Comparison of ENCODE assay signal across 1 cellular context in genomic region chr3:175457301-175457700, GRCh38.
TF ChIP-seq lines count a peak whose summit lies in the region.

No MANE protein-coding gene starts in this region.

TF ChIP-seq in IMR-90, 13 proteins besides CTCF, POLR2A, EP300 and RAD21 (continued from another document):
- TF ChIP-seq RFX5 (IDR thresholded peaks at IDR 0.05; ENCODE audit: low read depth, low read length) (no peak), BHLHE40 (IDR thresholded peaks at IDR 0.05; ENCODE audit: low read depth, low read length) (no peak), CEBPB (IDR thresholded peaks at IDR 0.05; ENCODE audit: low read depth, low read length) (no peak), CHD1 (IDR thresholded peaks at IDR 0.05; ENCODE audit: low read depth, low read length) (no peak), NFE2L2 (IDR thresholded peaks at IDR 0.05; ENCODE audit: low read depth, low read length) (no peak), USF2 (IDR thresholded peaks at IDR 0.05; ENCODE audit: low read depth, low read length) (no peak), MAFK (IDR thresholded peaks at IDR 0.05; ENCODE audit: low read depth, low read length) (no peak), FOS (IDR thresholded peaks at IDR 0.05; ENCODE audit: low read depth, low read length) (no peak), MXI1 (IDR thresholded peaks at IDR 0.05; ENCODE audit: borderline replicate concordance, low read depth, low read length) (no peak)
TF ChIP-seq in IMR-90: peak in this region for 0.
